In the genomic region with DNA sequence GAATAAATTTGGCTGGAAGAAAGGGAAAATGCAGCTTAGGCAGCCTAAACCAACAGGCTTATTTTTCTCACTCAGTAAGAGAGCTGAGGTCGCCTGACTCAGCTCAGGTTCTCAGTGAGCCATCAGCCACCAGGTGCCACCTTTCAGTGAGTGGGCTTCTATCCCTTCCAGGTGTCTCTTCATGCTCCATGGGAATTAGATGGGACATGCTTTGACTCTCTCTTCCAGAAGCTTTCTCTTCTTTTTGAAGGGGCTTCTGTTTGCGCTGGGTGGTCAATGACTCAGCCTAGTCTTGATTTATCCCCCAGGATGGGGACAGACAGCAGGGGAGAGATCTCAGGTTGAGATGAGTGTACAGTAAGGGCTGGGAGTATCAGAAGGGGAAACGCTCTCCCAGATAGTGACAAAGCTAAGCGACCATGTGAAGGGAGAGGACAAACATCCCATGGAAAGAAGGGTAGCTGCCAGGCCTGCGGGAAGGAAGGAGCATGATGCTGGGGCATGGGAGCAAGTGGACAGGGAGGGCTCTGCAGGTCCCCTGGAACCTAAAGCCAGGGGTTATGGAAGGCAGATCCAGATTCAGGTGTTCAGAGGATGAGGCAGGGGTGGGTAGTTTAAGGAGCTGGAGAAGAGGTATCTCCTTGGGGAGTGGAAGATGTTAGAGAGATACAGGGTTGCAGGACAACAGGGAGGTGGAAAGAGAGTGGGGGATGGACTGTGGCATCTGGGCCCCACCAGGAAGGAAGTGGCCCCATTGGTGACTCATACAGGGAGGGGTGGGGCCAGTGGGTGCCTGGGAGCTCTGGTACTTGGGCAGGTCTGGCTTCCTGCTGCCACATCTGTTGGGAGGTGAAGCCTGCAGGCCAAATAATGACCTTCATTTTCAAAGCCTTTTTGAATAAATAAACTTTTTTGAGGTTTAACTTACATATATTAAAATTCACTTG, we compare ENCODE assay signal across 8 cellular contexts. TPM values are rescaled to one million over a fixed set of nuclear protein-coding genes. Genes with fewer than 3 reads are reported as not detected.
DNase-seq lines count a peak whose midpoint lies in the region; ATAC-seq and TF ChIP-seq lines count a peak whose summit lies in the region.

No MANE protein-coding gene starts in this region.

- TF ChIP-seq CTCF in GM13976 (IDR thresholded peaks at IDR 0.05; ENCODE audit: borderline replicate concordance, control extremely low read depth, extremely low read depth, insufficient read depth, missing control alignments) (no peak), epithelial cell of esophagus (IDR thresholded peaks at IDR 0.05; ENCODE audit: insufficient read depth, low read depth, low read length, missing control alignments) (no peak), natural killer cell (IDR thresholded peaks at IDR 0.05) (no peak)

- H3K4me1 Mint-ChIP-seq in activated CD4-positive, alpha-beta memory T cell treated with anti-CD3 and anti-CD28 coated beads, Interleukin-2, amount 10 ng/mL, durations not matched to agents 7 days and 5 days: peaks cover 83% of the 10 kb centered on the region
- peaks cover 65% of the 10 kb centered on the region in 2 donors for H3K4me1 Mint-ChIP-seq in natural killer cell

- intact Hi-C loops in natural killer cell (cut with micrococcal nuclease): loop anchor here (1.0 to 10.0 kb wide), 6 partner anchors 8 to 208 kb away; partner anchors contain the start of genes OGDH, PPIA, TMED4 and ZMIZ2

- CTCF ChIA-PET in activated CD4-positive, alpha-beta memory T cell treated with anti-CD3 and anti-CD28 coated beads, Interleukin-2, amount 10 ng/mL, durations not matched to agents 7 days and 5 days (lab: Charles Lee): interaction anchor here (0.6 to 3.5 kb wide), 9 partner anchors 12 to 57 kb away, joined by 3 to 22 read pairs (median 9); partner anchors contain the start of genes OGDH and TMED4

- no peaks in the 10 kb centered on the region for H3K9me3 Mint-ChIP-seq in activated CD4-positive, alpha-beta memory T cell treated with anti-CD3 and anti-CD28 coated beads, Interleukin-2, amount 10 ng/mL, durations not matched to agents 7 days and 5 days
- H3K9me3 Mint-ChIP-seq in natural killer cell: no peaks in the 10 kb centered on the region

- peaks cover 52% of the 10 kb centered on the region for H3K36me3 Mint-ChIP-seq in activated CD4-positive, alpha-beta memory T cell treated with anti-CD3 and anti-CD28 coated beads, Interleukin-2, amount 10 ng/mL, durations not matched to agents 7 days and 5 days (ENCODE audit: low read depth)
- H3K36me3 Mint-ChIP-seq in natural killer cell: no peaks in the 10 kb centered on the region

- H3K4me3 ChIP-seq in epithelial cell of esophagus (ENCODE audit: low read length): no peak overlapping the region
- H3K4me3 ChIP-seq in subcutaneous abdominal adipose tissue (ENCODE audit: low read depth in 1 of 5, low read length in 5 of 5): no peak overlapping the region

- POLR2A ChIA-PET in activated CD4-positive, alpha-beta memory T cell treated with anti-CD3 and anti-CD28 coated beads, Interleukin-2, amount 10 ng/mL, durations not matched to agents 7 days and 5 days (lab: Charles Lee): interaction anchor here (0.8 to 20.3 kb wide), 31 partner anchors 8 to 595 kb away, joined by 3 to 1257 read pairs (median 7); partner anchors contain the start of genes DBNL, DDX56, H2AZ2 and MYO1G

- H3K4me3 Mint-ChIP-seq in activated CD4-positive, alpha-beta memory T cell treated with anti-CD3 and anti-CD28 coated beads, Interleukin-2, amount 10 ng/mL, durations not matched to agents 7 days and 5 days: peak overlapping the region; percentile 73
- peak overlapping the region; percentile 90 for H3K4me3 Mint-ChIP-seq in natural killer cell

- H3K9me3 ChIP-seq in subcutaneous abdominal adipose tissue (ENCODE audit: control insufficient read depth in 5 of 5, low read length in 5 of 5): no peaks in the 10 kb centered on the region

- no peaks in the 10 kb centered on the region for H3K27me3 Mint-ChIP-seq in activated CD4-positive, alpha-beta memory T cell treated with anti-CD3 and anti-CD28 coated beads, Interleukin-2, amount 10 ng/mL, durations not matched to agents 7 days and 5 days
- no peaks in the 10 kb centered on the region for H3K27me3 Mint-ChIP-seq in natural killer cell (ENCODE audit: low read depth in 2 of 2)

- peaks cover 0 to 3% (median 0%) of the 10 kb centered on the region in 5 donors for H3K36me3 ChIP-seq in subcutaneous abdominal adipose tissue (ENCODE audit: control insufficient read depth in 5 of 5, insufficient read depth in 5 of 5, low read length in 5 of 5)

- H3K27ac Mint-ChIP-seq in activated CD4-positive, alpha-beta memory T cell treated with anti-CD3 and anti-CD28 coated beads, Interleukin-2, amount 10 ng/mL, durations not matched to agents 7 days and 5 days: peak overlapping the region; percentile 100
- peak overlapping the region; percentile 94 to 96 for H3K27ac Mint-ChIP-seq in natural killer cell

- ATAC-seq in HG02588 (IDR thresholded peaks at IDR 0.05; ENCODE audit: unreplicated experiment): peak; percentile 74
- ATAC-seq in natural killer cell: peak; percentile 79 to 91 (median 85)

- H3K27ac ChIP-seq in subcutaneous abdominal adipose tissue (ENCODE audit: low read depth, low read length): peak overlapping the region; percentile 86

- DNase-seq in GM13976 (ENCODE audit: low spot score): peak; percentile 77
- peak; percentile 50 for DNase-seq in NCI-H2029 (lab: John Stamatoyannopoulos, UW)
- DNase-seq in activated CD4-positive, alpha-beta memory T cell treated with anti-CD3 and anti-CD28 coated beads, Interleukin-2, amount 10 ng/mL, durations not matched to agents 7 days and 5 days: peak; percentile 93
- peak; percentile 88 for DNase-seq in epithelial cell of esophagus (ENCODE audit: low read depth)
- DNase-seq in natural killer cell: peak; percentile 72
- no peak for DNase-seq in mesenteric fat pad (ENCODE audit: low spot score)

- H3K27me3 ChIP-seq in subcutaneous abdominal adipose tissue (ENCODE audit: control insufficient read depth in 5 of 5, insufficient read depth in 4 of 5, low read length in 5 of 5): no peaks in the 10 kb centered on the region

- peak overlapping the region; percentile 2 to 48 (median 32) for H3K9ac ChIP-seq in subcutaneous abdominal adipose tissue (ENCODE audit: low read length in 5 of 5)

- in situ Hi-C loops in GM13976 (cut with MboI; ENCODE audit: low sequenced_read_pairs, unreplicated experiment): no loop called here

- peaks cover 17 to 59% (median 43%) of the 10 kb centered on the region in 5 donors for H3K4me1 ChIP-seq in subcutaneous abdominal adipose tissue (ENCODE audit: control insufficient read depth in 5 of 5, insufficient read depth in 5 of 5, low read length in 5 of 5)

RNA-seq across cellular contexts. Expression of gene OGDH, which starts 32.5 kb away (rescaled TPM):
- 100 to 1,000 TPM; 164 to 166 TPM for total RNA-seq in activated CD4-positive, alpha-beta memory T cell treated with anti-CD3 and anti-CD28 coated beads, Interleukin-2, amount 10 ng/mL, durations not matched to agents 7 days and 5 days
- total RNA-seq in natural killer cell: 10 to 100 TPM; 69.2 to 86.7 (median 81.4) TPM
- total RNA-seq in mesenteric fat pad: 102 TPM

RNA-seq across cellular contexts. Expression of gene TMED4, which starts 56.9 kb away (rescaled TPM):
- 10 to 100 TPM; 76.0 to 81.8 TPM for total RNA-seq in activated CD4-positive, alpha-beta memory T cell treated with anti-CD3 and anti-CD28 coated beads, Interleukin-2, amount 10 ng/mL, durations not matched to agents 7 days and 5 days
- total RNA-seq in natural killer cell (100 to 1,000 TPM in 1 of 3 donors, 10 to 100 TPM in 2; 93.1 to 101 (median 94.1) TPM), mesenteric fat pad (56.3 TPM)
